8 cellular contexts compared by ENCODE assay signal in genomic region chr7:100429637-100430449, GRCh38. TPM values are rescaled to one million over a fixed set of nuclear protein-coding genes. Genes with fewer than 3 reads are reported as not detected.
DNase-seq lines count a peak whose midpoint lies in the region; ATAC-seq, FAIRE-seq and TF ChIP-seq lines count a peak whose summit lies in the region.

A gene with protein sequence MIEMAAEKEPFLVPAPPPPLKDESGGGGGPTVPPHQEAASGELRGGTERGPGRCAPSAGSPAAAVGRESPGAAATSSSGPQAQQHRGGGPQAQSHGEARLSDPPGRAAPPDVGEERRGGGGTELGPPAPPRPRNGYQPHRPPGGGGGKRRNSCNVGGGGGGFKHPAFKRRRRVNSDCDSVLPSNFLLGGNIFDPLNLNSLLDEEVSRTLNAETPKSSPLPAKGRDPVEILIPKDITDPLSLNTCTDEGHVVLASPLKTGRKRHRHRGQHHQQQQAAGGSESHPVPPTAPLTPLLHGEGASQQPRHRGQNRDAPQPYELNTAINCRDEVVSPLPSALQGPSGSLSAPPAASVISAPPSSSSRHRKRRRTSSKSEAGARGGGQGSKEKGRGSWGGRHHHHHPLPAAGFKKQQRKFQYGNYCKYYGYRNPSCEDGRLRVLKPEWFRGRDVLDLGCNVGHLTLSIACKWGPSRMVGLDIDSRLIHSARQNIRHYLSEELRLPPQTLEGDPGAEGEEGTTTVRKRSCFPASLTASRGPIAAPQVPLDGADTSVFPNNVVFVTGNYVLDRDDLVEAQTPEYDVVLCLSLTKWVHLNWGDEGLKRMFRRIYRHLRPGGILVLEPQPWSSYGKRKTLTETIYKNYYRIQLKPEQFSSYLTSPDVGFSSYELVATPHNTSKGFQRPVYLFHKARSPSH (plus strand): TSS chr7:100429831. CDS start chr7:100430019, 188 bp downstream.

- H3K36me3 Mint-ChIP-seq in astrocyte (ENCODE audit: low read depth, unreplicated experiment) = peaks cover 7% of the 10 kb centered on the region

- intact Hi-C loops in right cardiac atrium (cut with DNase I) = no loop called here

- peaks cover 16% of the 10 kb centered on the region for H3K4me1 Mint-ChIP-seq in astrocyte (ENCODE audit: low read depth, unreplicated experiment)

- H3K9me3 ChIP-seq in astrocyte (ENCODE audit: insufficient read depth, low read depth, low read length) (no peaks in the 10 kb centered on the region), right cardiac atrium (ENCODE audit: control insufficient read depth, low read length) (no peaks in the 10 kb centered on the region)

- DNase-seq in NCI-H2081 (lab: John Stamatoyannopoulos, UW) = peak; percentile 96 to 98
- DNase-seq in T1000 (lab: John Stamatoyannopoulos, UW) = peak; percentile 79
- DNase-seq in astrocyte (ENCODE audit: low read depth) = peak; percentile 84
- DNase-seq in right cardiac atrium = peak; percentile 99
- peak; percentile 94 for DNase-seq in putamen (ENCODE audit: low spot score)
- peak; percentile 100 for DNase-seq in urothelium cell line (ENCODE audit: low spot score)

- no peak for TF ChIP-seq CTCF in astrocyte (IDR thresholded peaks at IDR 0.05; ENCODE audit: insufficient read depth, low read depth, low read length)

- H3K27ac ChIP-seq in astrocyte (ENCODE audit: low read depth, low read length) (peak within 1 kb of the TSS; percentile 98), right cardiac atrium (ENCODE audit: low read length) (peak within 1 kb of the TSS; percentile 99)

- H3K9ac ChIP-seq in astrocyte (ENCODE audit: low read length) = peak within 1 kb of the TSS; percentile 96

- no peaks in the 10 kb centered on the region for H3K9me3 Mint-ChIP-seq in astrocyte (ENCODE audit: unreplicated experiment)

- FAIRE-seq in astrocyte (lab: Jason Lieb, UNC) (no peak), urothelium cell line (lab: Jason Lieb, UNC) (peak; percentile 99)

- H4K20me1 ChIP-seq in astrocyte (ENCODE audit: insufficient read depth, low read length) = peaks cover 39% of the 10 kb centered on the region

- peak within 1 kb of the TSS; percentile 87 for H3K4me2 ChIP-seq in astrocyte (ENCODE audit: low read length)

- H3K4me3 Mint-ChIP-seq in astrocyte (ENCODE audit: unreplicated experiment) = peak within 1 kb of the TSS; percentile 96

- TF ChIP-seq POLR2A in GM18505 (IDR thresholded peaks at IDR 0.05; ENCODE audit: borderline replicate concordance, extremely low read depth, insufficient read depth, insufficient read length) = peak; percentile 26

- peak within 1 kb of the TSS; percentile 82 for H2AFZ ChIP-seq in astrocyte (ENCODE audit: low read depth, low read length)

- H3K27ac Mint-ChIP-seq in astrocyte (ENCODE audit: unreplicated experiment) = peak within 1 kb of the TSS; percentile 100

- H3K4me1 ChIP-seq in astrocyte (ENCODE audit: insufficient read depth, low read length) (peaks cover 15% of the 10 kb centered on the region), right cardiac atrium (ENCODE audit: control insufficient read depth, insufficient read depth, low read length) (peaks cover 8% of the 10 kb centered on the region)

- H3K4me3 ChIP-seq in astrocyte (ENCODE audit: insufficient read depth, low read depth, low read length) (peak within 1 kb of the TSS; percentile 81), right cardiac atrium (ENCODE audit: low read length) (peak within 1 kb of the TSS; percentile 85)

- peak; percentile 40 for ATAC-seq in GM18505 (IDR thresholded peaks at IDR 0.05; ENCODE audit: unreplicated experiment)
- ATAC-seq in HG02970 (IDR thresholded peaks at IDR 0.05; ENCODE audit: low FRiP score, unreplicated experiment) = peak; percentile 34
- peak; percentile 80 to 84 for ATAC-seq in right cardiac atrium

- peaks cover 49% of the 10 kb centered on the region for H3K79me2 ChIP-seq in astrocyte (ENCODE audit: insufficient read depth, low read length)

- under 1% methylated on average over 94 of the region's 94 CpGs for whole genome bisulfite sequencing in right cardiac atrium

- no peaks in the 10 kb centered on the region for H3K27me3 Mint-ChIP-seq in astrocyte (ENCODE audit: low read depth, unreplicated experiment)

- H3K36me3 ChIP-seq in astrocyte (ENCODE audit: insufficient read depth, low read length) = peaks cover 20% of the 10 kb centered on the region

- H3K27me3 ChIP-seq in astrocyte (ENCODE audit: insufficient read depth, low read length) = no peaks in the 10 kb centered on the region
- H3K27me3 ChIP-seq in right cardiac atrium (ENCODE audit: control insufficient read depth, insufficient read depth) = no peaks in the 10 kb centered on the region

RNA-seq across cellular contexts. Expression of the gene that starts here (rescaled TPM):
- total RNA-seq in astrocyte (20.2 and 20.5 TPM in 2 replicates), right cardiac atrium (10 to 100 TPM; 18.7 to 24.6 (median 23.2) TPM)
- 20.4 TPM for polyA plus RNA-seq in right cardiac atrium

Comparison
In these comparisons a context has a peak if more than half of its experiments do, and no peak if none do; other contexts are left out.
1. Peak in every context shown above with its lines: DNase-seq, ATAC-seq, H3K4me3 ChIP-seq and H3K27ac ChIP-seq.